ENCODE assay signal across 13 cellular contexts in genomic region chr2:219515874-219516629, GRCh38. TPM values are rescaled to one million over a fixed set of nuclear protein-coding genes. Genes with fewer than 3 reads are reported as not detected.
DNase-seq lines count a peak whose midpoint lies in the region; ATAC-seq and TF ChIP-seq lines count a peak whose summit lies in the region.
"Had no signal": no experiment of that assay in that cellular context is flagged by ENCODE, and none has a peak within 500 bp of the region (broad histone marks: within the 10 kb centered on the region; RNA-seq: fewer than 3 reads in every experiment).

No MANE protein-coding gene starts in this region.

- ATAC-seq in GM19452 (IDR thresholded peaks at IDR 0.05; ENCODE audit: unreplicated experiment) = no peak

- intact Hi-C loops in PC-9 (cut with micrococcal nuclease; ENCODE audit: unreplicated experiment) = no loop called here

- H3K36me3 ChIP-seq in neuronal stem cell (replicated peaks in 1 of 2; ENCODE audit: control insufficient read depth in 2 of 2, insufficient read depth in 2 of 2, low read length in 2 of 2) (no peaks in the 10 kb centered on the region), PC-9 (ENCODE audit: low read depth) (no peaks in the 10 kb centered on the region)
- H3K36me3 ChIP-seq: SJSA1 had no signal

- peak overlapping the region; percentile 85 for H2AK5ac ChIP-seq in neuronal stem cell (ENCODE audit: low read depth, low read length)

- H3K4ac ChIP-seq in neuronal stem cell (ENCODE audit: low read length) = no peak overlapping the region

- H4K91ac ChIP-seq in neuronal stem cell (ENCODE audit: low read depth, low read length, poor library complexity) = no peak overlapping the region

- CTCF ChIA-PET in PC-9 (lab: Charles Lee) = interaction anchor here (0.7 kb wide), 1 partner anchor 9 kb away, joined by 5 read pairs; no protein-coding TSS in a partner anchor
- CTCF ChIA-PET in activated CD4-positive, alpha-beta memory T cell treated with anti-CD3 and anti-CD28 coated beads, Interleukin-2, amount 10 ng/mL, durations not matched to agents 7 days and 5 days (lab: Charles Lee) = no interaction called here

- POLR2A ChIA-PET in PC-9 (lab: Charles Lee; ENCODE audit: unreplicated experiment) = no interaction called here
- POLR2A ChIA-PET in activated CD4-positive, alpha-beta memory T cell treated with anti-CD3 and anti-CD28 coated beads, Interleukin-2, amount 10 ng/mL, durations not matched to agents 7 days and 5 days (lab: Charles Lee) = no interaction called here

- H3K27ac ChIP-seq in neuronal stem cell (replicated peaks; ENCODE audit: low read length) = no peak overlapping the region
- no peak overlapping the region for H3K27ac ChIP-seq in PC-9
- H3K27ac ChIP-seq: SJSA1 had no signal

- no peak overlapping the region for H3K4me2 ChIP-seq in neuronal stem cell (ENCODE audit: insufficient read depth, low read length, poor library complexity, severe bottlenecking)
- H3K4me2 ChIP-seq in PC-9 = no peak overlapping the region

- H2BK12ac ChIP-seq in neuronal stem cell (ENCODE audit: low read length) = peak overlapping the region; percentile 82

- H3K36me3 Mint-ChIP-seq in endothelial cell (ENCODE audit: low read depth, unreplicated experiment) = peaks cover 4% of the 10 kb centered on the region
- no peaks in the 10 kb centered on the region for H3K36me3 Mint-ChIP-seq in activated CD4-positive, alpha-beta memory T cell treated with anti-CD3 and anti-CD28 coated beads, Interleukin-2, amount 10 ng/mL, durations not matched to agents 7 days and 5 days (ENCODE audit: low read depth)

- H2BK120ac ChIP-seq in neuronal stem cell (ENCODE audit: low read depth, low read length) = no peak overlapping the region

- H3K18ac ChIP-seq in neuronal stem cell (ENCODE audit: low read length) = peak overlapping the region; percentile 24

- H2BK5ac ChIP-seq in neuronal stem cell (ENCODE audit: low read length) = no peak overlapping the region

- H3K4me1 ChIP-seq in neuronal stem cell (ENCODE audit: control insufficient read depth in 2 of 2, insufficient read depth in 1 of 2, low read depth in 1 of 2, low read length in 2 of 2) (peaks cover 25 to 26% of the 10 kb centered on the region in 2 donors), PC-9 (replicated peaks; ENCODE audit: insufficient read depth) (no peaks in the 10 kb centered on the region)
- H3K4me1 ChIP-seq: SJSA1 had no signal

- no peak overlapping the region for H2BK15ac ChIP-seq in neuronal stem cell (ENCODE audit: low read length)

- no TSS peak for BruUV-seq in PC-9 (replicated peaks; lab: Mats Ljungman, UMichigan)

- no peaks in the 10 kb centered on the region for H3K9me3 Mint-ChIP-seq in endothelial cell (ENCODE audit: unreplicated experiment)
- no peaks in the 10 kb centered on the region for H3K9me3 Mint-ChIP-seq in activated CD4-positive, alpha-beta memory T cell treated with anti-CD3 and anti-CD28 coated beads, Interleukin-2, amount 10 ng/mL, durations not matched to agents 7 days and 5 days

- H3K27me3 ChIP-seq in neuronal stem cell (ENCODE audit: control insufficient read depth in 3 of 3, insufficient read depth in 3 of 3, low read depth in 1 of 3, low read length in 3 of 3) = peaks cover 0 to 91% (median 32%) of the 10 kb centered on the region in 3 experiments
- peaks cover 70% of the 10 kb centered on the region for H3K27me3 ChIP-seq in PC-9 (ENCODE audit: insufficient read depth, low read depth)

- H2AFZ ChIP-seq in neuronal stem cell (ENCODE audit: low read length) (no peak overlapping the region), PC-9 (no peak overlapping the region)

- peak overlapping the region; percentile 6 for H3K14ac ChIP-seq in neuronal stem cell (ENCODE audit: low read length)

- no CpG with 5 or more reads among the region's 17 CpGs for WGBS in neuronal stem cell (ENCODE audit: extremely low coverage in 2 of 2, insufficient read length in 2 of 2, insufficient replicate concordance in 1 of 2), 2 donors

- peaks cover 54% of the 10 kb centered on the region for H3K4me1 Mint-ChIP-seq in endothelial cell (ENCODE audit: unreplicated experiment)
- peaks cover 4% of the 10 kb centered on the region for H3K4me1 Mint-ChIP-seq in activated CD4-positive, alpha-beta memory T cell treated with anti-CD3 and anti-CD28 coated beads, Interleukin-2, amount 10 ng/mL, durations not matched to agents 7 days and 5 days

- H3K4me3 ChIP-seq in neuronal stem cell (ENCODE audit: low read length in 2 of 2) (no peak overlapping the region), PC-9 (no peak overlapping the region)
- H3K4me3 ChIP-seq: SJSA1 had no signal

- H4K20me1 ChIP-seq in PC-9 (ENCODE audit: insufficient read depth) = no peaks in the 10 kb centered on the region

- no peaks in the 10 kb centered on the region for H3F3A ChIP-seq in PC-9 (ENCODE audit: insufficient read depth, low read depth)

- no peak for TF ChIP-seq CTCF in endothelial cell (IDR thresholded peaks at IDR 0.05; ENCODE audit: unreplicated experiment)
- TF ChIP-seq CTCF in PC-9 (conservative IDR thresholded peaks at IDR 0.05) = no peak

- DNase-seq in NCI-H2171 treated with DMSO at 0.1 percent for 48 hours (lab: John Stamatoyannopoulos, UW) (peak; percentile 12), NCI-H2171 (lab: John Stamatoyannopoulos, UW) (no peak), NCI-H69 (lab: John Stamatoyannopoulos, UW) (peak; percentile 21), endothelial cell (ENCODE audit: low spot score) (no peak), neuronal stem cell (ENCODE audit: low spot score) (no peak), PC-9 (no peak)
- DNase-seq in activated CD4-positive, alpha-beta memory T cell treated with anti-CD3 and anti-CD28 coated beads, Interleukin-2, amount 10 ng/mL, durations not matched to agents 7 days and 5 days = no peak
- DNase-seq: Caco-2, HCEC 1CT, NCI-H2029, NCI-H748 treated with DMSO at 0.1 percent for 48 hours had no signal

- peak overlapping the region; percentile 29 for H3K4me3 Mint-ChIP-seq in endothelial cell (ENCODE audit: unreplicated experiment)
- no peak overlapping the region for H3K4me3 Mint-ChIP-seq in activated CD4-positive, alpha-beta memory T cell treated with anti-CD3 and anti-CD28 coated beads, Interleukin-2, amount 10 ng/mL, durations not matched to agents 7 days and 5 days

- peaks cover 24% of the 10 kb centered on the region for H3K27me3 Mint-ChIP-seq in endothelial cell (ENCODE audit: unreplicated experiment)
- peaks cover 78% of the 10 kb centered on the region for H3K27me3 Mint-ChIP-seq in activated CD4-positive, alpha-beta memory T cell treated with anti-CD3 and anti-CD28 coated beads, Interleukin-2, amount 10 ng/mL, durations not matched to agents 7 days and 5 days

- H4K8ac ChIP-seq in neuronal stem cell (ENCODE audit: low read depth, low read length) = no peak overlapping the region

- H3K27ac Mint-ChIP-seq in endothelial cell (ENCODE audit: unreplicated experiment) = peak overlapping the region; percentile 11
- H3K27ac Mint-ChIP-seq in activated CD4-positive, alpha-beta memory T cell treated with anti-CD3 and anti-CD28 coated beads, Interleukin-2, amount 10 ng/mL, durations not matched to agents 7 days and 5 days = no peak overlapping the region

- peaks cover 0 to 2% of the 10 kb centered on the region in 2 donors for H3K9me3 ChIP-seq in neuronal stem cell (replicated peaks in 1 of 2; ENCODE audit: control insufficient read depth in 2 of 2, insufficient read depth in 1 of 2, low read depth in 1 of 2, low read length in 2 of 2)
- no peaks in the 10 kb centered on the region for H3K9me3 ChIP-seq in PC-9 (ENCODE audit: insufficient read depth, low read depth)
- H3K9me3 ChIP-seq: Caco-2, SJSA1 had no signal

- no peaks in the 10 kb centered on the region for H3K79me1 ChIP-seq in neuronal stem cell (ENCODE audit: low read depth, low read length)

- H3K79me2 ChIP-seq in PC-9 (ENCODE audit: low read depth) = no peaks in the 10 kb centered on the region

- peak overlapping the region; percentile 91 for H3K23ac ChIP-seq in neuronal stem cell (ENCODE audit: low read depth, low read length, poor library complexity)

- H3K9me2 ChIP-seq in PC-9 (ENCODE audit: insufficient read depth) = no peaks in the 10 kb centered on the region

- no peak overlapping the region for H3K9ac ChIP-seq in neuronal stem cell (ENCODE audit: low read depth, low read length, poor library complexity)

RNA-seq across cellular contexts. Expression of gene ASIC4, which starts 1.8 kb away (rescaled TPM):
- total RNA-seq in endothelial cell (ENCODE audit: unreplicated experiment) (1.6 TPM), PC-9 (2021) (0.22 and 0.30 TPM in 2 replicates)
- 0.14 TPM for polyA plus RNA-seq in neuronal stem cell (2013, experiment 1 of 2)
- 0.15 TPM for polyA plus RNA-seq in neuronal stem cell (2013, experiment 2 of 2)
- under 1 TPM in 1 of 2 experiments, not detected in 1; 0.13 TPM for total RNA-seq in activated CD4-positive, alpha-beta memory T cell treated with anti-CD3 and anti-CD28 coated beads, Interleukin-2, amount 10 ng/mL, durations not matched to agents 7 days and 5 days
- total RNA-seq: SJSA1 had no signal

RNA-seq across cellular contexts. Expression of gene GMPPA, which starts 17.4 kb away (rescaled TPM):
- total RNA-seq in endothelial cell (ENCODE audit: unreplicated experiment) (30.2 TPM), PC-9 (2021) (44.7 and 57.2 TPM in 2 replicates)
- polyA plus RNA-seq in neuronal stem cell (2013, experiment 1 of 2) = 11.1 TPM
- polyA plus RNA-seq in neuronal stem cell (2013, experiment 2 of 2) = 10.9 TPM
- 10 to 100 TPM; 41.0 to 42.3 TPM for total RNA-seq in activated CD4-positive, alpha-beta memory T cell treated with anti-CD3 and anti-CD28 coated beads, Interleukin-2, amount 10 ng/mL, durations not matched to agents 7 days and 5 days

RNA-seq across cellular contexts. Expression of gene CHPF, which starts 27.6 kb away (rescaled TPM):
- 4.1 TPM for total RNA-seq in endothelial cell (ENCODE audit: unreplicated experiment)
- polyA plus RNA-seq in neuronal stem cell (2013, experiment 1 of 2) = 12.6 TPM
- polyA plus RNA-seq in neuronal stem cell (2013, experiment 2 of 2) = 12.8 TPM
- total RNA-seq in PC-9 (2021) = 78.2 and 89.7 TPM in 2 replicates
- total RNA-seq in activated CD4-positive, alpha-beta memory T cell treated with anti-CD3 and anti-CD28 coated beads, Interleukin-2, amount 10 ng/mL, durations not matched to agents 7 days and 5 days = 10 to 100 TPM; 14.5 to 14.9 TPM

RNA-seq across cellular contexts. Expression of gene TMEM198, which starts 27.8 kb away (rescaled TPM):
- total RNA-seq in endothelial cell (ENCODE audit: unreplicated experiment) (not detected), PC-9 (2021) (3.6 and 5.8 TPM in 2 replicates)
- polyA plus RNA-seq in neuronal stem cell (2013, experiment 1 of 2) = 2.7 TPM
- polyA plus RNA-seq in neuronal stem cell (2013, experiment 2 of 2) = 1.8 TPM
- total RNA-seq in activated CD4-positive, alpha-beta memory T cell treated with anti-CD3 and anti-CD28 coated beads, Interleukin-2, amount 10 ng/mL, durations not matched to agents 7 days and 5 days = 1 to 10 TPM in 1 of 2 experiments, under 1 TPM in 1; 0.95 to 1.0 TPM

RNA-seq across cellular contexts. Expression of gene OBSL1, which starts 55.3 kb away (rescaled TPM):
- total RNA-seq in endothelial cell (ENCODE audit: unreplicated experiment) (53.4 TPM), PC-9 (2021) (110 and 161 TPM in 2 replicates)
- polyA plus RNA-seq in neuronal stem cell (2013, experiment 1 of 2) = 40.6 TPM
- polyA plus RNA-seq in neuronal stem cell (2013, experiment 2 of 2) = 41.4 TPM
- total RNA-seq in activated CD4-positive, alpha-beta memory T cell treated with anti-CD3 and anti-CD28 coated beads, Interleukin-2, amount 10 ng/mL, durations not matched to agents 7 days and 5 days = not detected

Comparison
In these comparisons a context has a peak if more than half of its experiments do, and no peak if none do; other contexts are left out.
1. DNase-seq: peak in NCI-H2171 treated with DMSO at 0.1 percent for 48 hours (single experiment) and NCI-H69 (single experiment); none in NCI-H2171 (single experiment), endothelial cell (single experiment), neuronal stem cell (single experiment), PC-9 (0 of 2) and activated CD4-positive, alpha-beta memory T cell treated with anti-CD3 and anti-CD28 coated beads, Interleukin-2, amount 10 ng/mL, durations not matched to agents 7 days and 5 days (single experiment).